15 cellular contexts compared by ENCODE assay signal in the genomic region with DNA sequence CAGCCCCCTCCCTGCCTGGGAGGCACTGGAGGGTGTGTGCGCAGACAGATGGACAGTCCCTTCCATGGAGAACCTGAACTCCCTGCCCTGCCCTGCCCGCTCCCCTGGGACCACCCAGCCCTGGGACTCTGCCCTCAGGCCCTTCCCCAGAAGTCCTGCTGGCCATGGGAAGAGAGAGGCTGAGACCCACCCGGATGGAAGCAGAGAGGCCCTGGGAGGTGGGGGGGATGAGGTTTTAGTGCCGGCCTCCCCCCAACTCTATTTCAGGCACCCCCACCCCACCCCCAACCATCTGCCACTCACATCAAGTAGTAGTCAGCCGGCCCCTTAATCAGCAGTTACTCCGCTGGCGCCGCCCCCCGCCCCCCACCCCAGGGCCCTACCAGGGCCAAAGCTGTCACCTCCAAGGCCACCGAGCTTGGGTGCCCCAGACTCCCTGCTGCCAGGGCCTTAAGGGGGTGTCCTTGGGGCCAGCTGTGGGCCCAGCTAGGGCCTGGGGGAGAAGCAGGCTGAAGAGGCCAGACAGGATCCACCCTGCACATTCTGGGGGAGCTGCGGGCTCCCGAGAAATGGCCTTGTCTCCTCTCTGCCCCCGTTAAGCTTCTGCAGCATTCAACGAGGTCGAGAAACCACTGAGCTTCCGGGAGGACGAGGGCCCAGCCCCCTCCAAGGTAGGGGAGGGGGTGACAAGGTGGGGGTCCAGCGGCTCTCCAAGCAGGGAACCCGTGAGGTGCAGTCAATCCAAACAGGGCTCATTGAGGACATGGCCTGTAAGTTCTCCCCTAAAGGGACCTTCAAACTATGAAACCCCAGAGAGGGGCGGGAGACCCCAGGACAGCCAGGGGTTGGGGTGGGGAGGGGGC. TPM values are rescaled to one million over a fixed set of nuclear protein-coding genes. Genes with fewer than 3 reads are reported as not detected.
DNase-seq lines count a peak whose midpoint lies in the region; ATAC-seq and TF ChIP-seq lines count a peak whose summit lies in the region.
"Had no signal": no experiment of that assay in that cellular context is flagged by ENCODE, and none has a peak within 500 bp of the region (broad histone marks: within the 10 kb centered on the region; RNA-seq: fewer than 3 reads in every experiment).

No MANE protein-coding gene starts in this region.

- no peak for TF ChIP-seq CTCF in prostate gland (IDR thresholded peaks at IDR 0.05)
- TF ChIP-seq CTCF in body of pancreas (IDR thresholded peaks at IDR 0.05), result no peak
- no peak for TF ChIP-seq CTCF in lower leg skin (IDR thresholded peaks at IDR 0.05)

- H3K4me1 ChIP-seq in BLaER1 treated with 17β-estradiol and CSF1 and Interleukin-3, amounts not matched to agents 10 nM and 100 nM, result peaks cover 26 to 54% (median 36%) of the 10 kb centered on the region in 10 experiments
- H3K4me1 ChIP-seq in SJCRH30 (peaks cover 16% of the 10 kb centered on the region; the same call in 1 of the 2 replicates), prostate gland (replicated peaks) (no peaks in the 10 kb centered on the region), body of pancreas (peaks cover 22% of the 10 kb centered on the region)
- H3K4me1 ChIP-seq: HAP-1 had no signal

- peak overlapping the region in 8 of 11 experiments; percentile 33 to 68 (median 61); a peak in 15 of 22 replicates for H3K27ac ChIP-seq in BLaER1 treated with 17β-estradiol and CSF1 and Interleukin-3, amounts not matched to agents 10 nM and 100 nM
- peak overlapping the region; percentile 90 for H3K27ac ChIP-seq in SJCRH30
- H3K27ac ChIP-seq in prostate gland, result peak overlapping the region; percentile 50 to 63
- H3K27ac ChIP-seq in body of pancreas, result no peak overlapping the region
- H3K27ac ChIP-seq: neutrophil had no signal

- no peaks in the 10 kb centered on the region for H3K27me3 ChIP-seq in BLaER1 treated with 17β-estradiol and CSF1 and Interleukin-3, amounts not matched to agents 10 nM and 100 nM
- H3K27me3 ChIP-seq in SJCRH30, result no peaks in the 10 kb centered on the region
- H3K27me3 ChIP-seq in prostate gland (replicated peaks; ENCODE audit: insufficient read depth), result no peaks in the 10 kb centered on the region
- no peaks in the 10 kb centered on the region for H3K27me3 ChIP-seq in body of pancreas

- WGBS in prostate gland, result 50% methylated on average over 20 of the region's 20 CpGs
- WGBS in body of pancreas, 2 donors, result 30 to 34% methylated on average over 5 to 20 of the region's 20 CpGs
- 48% methylated on average over 5 to 19 of the region's 20 CpGs for WGBS in lower leg skin, 2 donors

- peak overlapping the region; percentile 60 to 93 (median 87) for H3K4me2 ChIP-seq in BLaER1 treated with 17β-estradiol and CSF1 and Interleukin-3, amounts not matched to agents 10 nM and 100 nM

- H4K20me1 ChIP-seq in BLaER1 treated with 17β-estradiol and CSF1 and Interleukin-3, amounts not matched to agents 10 nM and 100 nM, result peaks cover 0 to 6% (median 0%) of the 10 kb centered on the region in 11 experiments; a peak in 3 of 22 replicates

- ATAC-seq in Right ventricle myocardium superior (ENCODE audit: poor library complexity) (peak; percentile 10), body of pancreas (no peak), HG03354 (IDR thresholded peaks at IDR 0.05; ENCODE audit: poor library complexity, severe bottlenecking, unreplicated experiment) (no peak), HG03457 (IDR thresholded peaks at IDR 0.05; ENCODE audit: unreplicated experiment) (no peak)

- H3K9me3 ChIP-seq in BLaER1 treated with 17β-estradiol and CSF1 and Interleukin-3, amounts not matched to agents 10 nM and 100 nM (replicated peaks in 1 of 11), result no peaks in the 10 kb centered on the region
- H3K9me3 ChIP-seq in SJCRH30 (replicated peaks), result no peaks in the 10 kb centered on the region
- H3K9me3 ChIP-seq in prostate gland, result no peaks in the 10 kb centered on the region
- H3K9me3 ChIP-seq in body of pancreas, result no peaks in the 10 kb centered on the region
- H3K9me3 ChIP-seq: HAP-1, neutrophil had no signal

- H3K36me3 ChIP-seq in BLaER1 treated with 17β-estradiol and CSF1 and Interleukin-3, amounts not matched to agents 10 nM and 100 nM, result peaks cover 0 to 6% (median 0%) of the 10 kb centered on the region in 11 experiments; a peak in 1 of 22 replicates
- H3K36me3 ChIP-seq in SJCRH30 (no peaks in the 10 kb centered on the region), prostate gland (no peaks in the 10 kb centered on the region), body of pancreas (replicated peaks in 1 of 2; ENCODE audit: insufficient read depth in 1 of 2, low read depth in 2 of 2) (no peaks in the 10 kb centered on the region)
- H3K36me3 ChIP-seq: HAP-1, neutrophil had no signal

- H3K4me3 ChIP-seq in BLaER1 treated with 17β-estradiol and CSF1 and Interleukin-3, amounts not matched to agents 10 nM and 100 nM, result peak overlapping the region in 3 of 10 experiments; percentile 25 to 44 (median 26); a peak in 1 of 20 replicates
- H3K4me3 ChIP-seq in SJCRH30 (peak overlapping the region; percentile 57), prostate gland (no peak overlapping the region), body of pancreas (no peak overlapping the region), lower leg skin (ENCODE audit: low read depth, poor library complexity, severe bottlenecking) (no peak overlapping the region)
- H3K4me3 ChIP-seq: HAP-1 had no signal

- TF ChIP-seq POLR2A in prostate gland (IDR thresholded peaks at IDR 0.05), result no peak
- no peak for TF ChIP-seq POLR2A in body of pancreas (IDR thresholded peaks at IDR 0.05)
- no peak for TF ChIP-seq POLR2A in lower leg skin (IDR thresholded peaks at IDR 0.05)

- peak; percentile 47 to 59 for DNase-seq in SJCRH30
- no peak for DNase-seq in Right ventricle myocardium superior
- no peak for DNase-seq in prostate gland (ENCODE audit: low spot score)
- DNase-seq in body of pancreas, result no peak
- no peak for DNase-seq in lower leg skin (ENCODE audit: low spot score in 2 of 2)
- DNase-seq: foreskin fibroblast; NCI-H1048; NK-92 treated with Interleukin-12 subunit alpha and Interleukin-12 subunit beta, amount 100 ng/mL, for 24 hours had no signal

- H3K9ac ChIP-seq in BLaER1 treated with 17β-estradiol and CSF1 and Interleukin-3, amounts not matched to agents 10 nM and 100 nM, result peak overlapping the region in 10 of 11 experiments; percentile 48 to 77 (median 66); a peak in 18 of 22 replicates

- intact Hi-C loops in Right ventricle myocardium superior (cut with DNase I), result no loop called here
- intact Hi-C loops in prostate gland (cut with DNase I), result no loop called here
- intact Hi-C loops in body of pancreas (cut with DNase I), result no loop called here
- intact Hi-C loops in lower leg skin (cut with DNase I; ENCODE audit: low total_unique reads), result no loop called here

RNA-seq across cellular contexts. Expression of gene NMRK2, which starts 17.4 kb away (rescaled TPM):
- 0.79 and 1.1 TPM in 2 replicates for total RNA-seq in SJCRH30 (2014; rRNA removed; shearing (Covaris generic))
- total RNA-seq in Right ventricle myocardium superior, result 589 TPM
- 1 to 10 TPM in 1 of 2 donors, under 1 TPM in 1; 0.64 to 1.8 TPM for total RNA-seq in prostate gland
- total RNA-seq in body of pancreas, result not detected
- total RNA-seq in lower leg skin, result not detected
- total RNA-seq: activated naive CD4-positive, alpha-beta T cell treated with anti-CD3 and anti-CD28 coated beads, Interleukin-2, amount 50 U/mL, for 72 hours; T-helper 2 cell treated with Interferon-gamma antibody and Interleukin-4, amounts not matched to agents 100 ng/mL and 5 ng/mL, for 36 hours had no signal

RNA-seq across cellular contexts. Expression of gene DAPK3, which starts 20.7 kb away (rescaled TPM):
- 39.1 and 41.9 TPM in 2 replicates for total RNA-seq in SJCRH30 (2014; rRNA removed; shearing (Covaris generic))
- 70.5 TPM for total RNA-seq in Right ventricle myocardium superior
- total RNA-seq in prostate gland, result 100 to 1,000 TPM in 1 of 2 donors, 10 to 100 TPM in 1; 87.1 to 107 TPM
- 10 to 100 TPM; 44.5 to 47.7 TPM for total RNA-seq in body of pancreas
- 10 to 100 TPM; 75.6 to 90.9 (median 82.2) TPM for total RNA-seq in lower leg skin

RNA-seq across cellular contexts. Expression of gene EEF2, which starts 35.0 kb away (rescaled TPM):
- total RNA-seq in SJCRH30 (2014; rRNA removed; shearing (Covaris generic)), result 1,658 and 1,674 TPM in 2 replicates
- total RNA-seq in Right ventricle myocardium superior (1,974 TPM), prostate gland (1,000 to 10,000 TPM; 1,974 to 1,998 TPM), body of pancreas (1,000 to 10,000 TPM; 1,656 to 1,704 TPM), lower leg skin (1,000 to 10,000 TPM; 2,068 to 2,517 (median 2,443) TPM)

RNA-seq across cellular contexts. Expression of gene PIAS4, which starts 57.3 kb away (rescaled TPM):
- total RNA-seq in SJCRH30 (2014; rRNA removed; shearing (Covaris generic)), result 32.8 and 35.1 TPM in 2 replicates
- total RNA-seq in Right ventricle myocardium superior, result 16.7 TPM
- total RNA-seq in prostate gland, result 10 to 100 TPM; 25.3 to 70.0 TPM
- 10 to 100 TPM; 12.7 to 17.1 TPM for total RNA-seq in body of pancreas
- total RNA-seq in lower leg skin, result 10 to 100 TPM; 20.8 to 35.1 (median 26.9) TPM

Comparison
In these comparisons a context has a peak if more than half of its experiments do, and no peak if none do; other contexts are left out.
1. H3K27ac ChIP-seq: peak in BLaER1 treated with 17β-estradiol and CSF1 and Interleukin-3, amounts not matched to agents 10 nM and 100 nM (8 of 11), SJCRH30 (single experiment) and prostate gland (2 of 2); none in body of pancreas (0 of 4).
2. DNase-seq: peak in SJCRH30 (2 of 2); none in Right ventricle myocardium superior (single experiment), prostate gland (single experiment), body of pancreas (0 of 4) and lower leg skin (0 of 2).
3. RNA of gene NMRK2, which starts 17.4 kb away (total RNA-seq): 589 TPM in Right ventricle myocardium superior (single experiment); 0.64 to 1.8 TPM in prostate gland, 0.79 to 1.1 TPM in SJCRH30, not detected in body of pancreas and not detected in lower leg skin; every median in the first group is over 100 times any median in the second.